ENCODE assay signal across 16 cellular contexts in genomic region chr6:143336446-143337152, GRCh38.
DNase-seq lines count a peak whose midpoint lies in the region; ATAC-seq and TF ChIP-seq lines count a peak whose summit lies in the region.
"Had no signal": no experiment of that assay in that cellular context is flagged by ENCODE, and none has a peak within 500 bp of the region (broad histone marks: within the 10 kb centered on the region; RNA-seq: fewer than 3 reads in every experiment).

No MANE protein-coding gene starts in this region.

- intact Hi-C loops in natural killer cell (cut with micrococcal nuclease), result loop anchor here (2.0 kb wide), 1 partner anchor 644 kb away; no protein-coding TSS in a partner anchor

- no peaks in the 10 kb centered on the region for H3K9me3 Mint-ChIP-seq in natural killer cell

- H3K4me3 Mint-ChIP-seq in natural killer cell, result no peak overlapping the region
- H3K4me3 Mint-ChIP-seq: B cell, mesothelial cell of epicardium had no signal

- peaks cover 0 to 3% of the 10 kb centered on the region in 2 donors for H3K27me3 Mint-ChIP-seq in natural killer cell (ENCODE audit: low read depth in 2 of 2)
- H3K27me3 Mint-ChIP-seq: B cell had no signal

- no peak for TF ChIP-seq CTCF in natural killer cell (IDR thresholded peaks at IDR 0.05)

- DNase-seq in EH (ENCODE audit: low read depth) (peak; percentile 93), NCI-H226 (peak; percentile 12), brain pericyte (ENCODE audit: low read depth, low spot score) (peak; percentile 21), kidney tubule cell (ENCODE audit: low spot score) (peak; percentile 33), NCI-H2171 treated with DMSO at 0.1 percent for 48 hours (lab: John Stamatoyannopoulos, UW) (no peak), natural killer cell (no peak), NCI-H345 (lab: John Stamatoyannopoulos, UW) (no peak), DMS79 (lab: John Stamatoyannopoulos, UW) (no peak)
- DNase-seq: activated naive CD4-positive, alpha-beta T cell treated with anti-CD3 and anti-CD28 coated beads, Interleukin-2, amount 50 U/mL, for 16 hours; DMS53; esophagus squamous epithelium; GOT3; NK-92 treated with Interleukin-12 subunit alpha and Interleukin-12 subunit beta, amount 100 ng/mL, for 24 hours; pancreas had no signal

- no peak for ATAC-seq in natural killer cell
- ATAC-seq: pancreas had no signal

- H3K27ac Mint-ChIP-seq in natural killer cell, result no peak overlapping the region
- H3K27ac Mint-ChIP-seq: B cell, mesothelial cell of epicardium had no signal

- no peaks in the 10 kb centered on the region for H3K4me1 Mint-ChIP-seq in natural killer cell
- H3K4me1 Mint-ChIP-seq: B cell, mesothelial cell of epicardium had no signal

- H3K36me3 Mint-ChIP-seq in natural killer cell, result no peaks in the 10 kb centered on the region

Comparison
In these comparisons a context has a peak if more than half of its experiments do, and no peak if none do; other contexts are left out.
1. DNase-seq: peak in EH (single experiment), NCI-H226 (single experiment), brain pericyte (single experiment) and kidney tubule cell (single experiment); none in NCI-H2171 treated with DMSO at 0.1 percent for 48 hours (single experiment), natural killer cell (single experiment), NCI-H345 (single experiment) and DMS79 (single experiment).